3 cellular contexts compared by ENCODE assay signal in the genomic region with DNA sequence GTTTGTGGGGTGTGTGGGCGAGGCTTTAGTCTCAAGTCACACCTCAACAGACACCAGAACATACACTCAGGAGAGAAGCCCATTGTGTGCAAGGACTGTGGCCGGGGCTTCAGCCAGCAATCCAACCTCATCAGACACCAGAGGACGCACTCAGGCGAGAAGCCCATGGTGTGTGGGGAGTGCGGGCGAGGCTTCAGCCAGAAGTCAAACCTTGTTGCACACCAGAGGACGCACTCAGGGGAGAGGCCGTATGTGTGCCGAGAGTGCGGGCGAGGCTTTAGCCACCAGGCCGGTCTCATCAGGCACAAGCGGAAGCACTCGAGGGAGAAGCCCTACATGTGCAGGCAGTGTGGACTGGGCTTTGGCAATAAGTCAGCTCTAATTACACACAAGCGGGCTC.
TF ChIP-seq lines count a peak whose summit lies in the region.

No MANE protein-coding gene starts in this region.

TF ChIP-seq in GM12878, 131 proteins besides CTCF, POLR2A, EP300 and RAD21:
- TF ChIP-seq USF2 (IDR thresholded peaks at IDR 0.05; ENCODE audit: borderline replicate concordance, low read depth, low read length) (no peak), BCL3 (IDR thresholded peaks at IDR 0.05; ENCODE audit: borderline replicate concordance, insufficient read depth, low read depth, low read length, poor library complexity, severe bottlenecking) (peak; percentile 12)

TF ChIP-seq in HepG2, 621 proteins besides CTCF, POLR2A, EP300 and RAD21:
- TF ChIP-seq TBP (CRISPR knock-in tag; IDR thresholded peaks at IDR 0.05) = no peak
- TF ChIP-seq JUN (CRISPR knock-in tag; IDR thresholded peaks at IDR 0.05) = 0 out of 2 replicates have a peak, but pooled peaks have one; percentile 11
- TF ChIP-seq SP4 (CRISPR knock-in tag; IDR thresholded peaks at IDR 0.05) = peak; percentile 25; the same call in 1 of the 2 replicates
- TF ChIP-seq FOXO4 (CRISPR knock-in tag; conservative IDR thresholded peaks at IDR 0.05) = 0 out of 2 replicates have a peak, but pooled peaks have one; percentile 83
- TF ChIP-seq RBM22 (optimal IDR thresholded peaks at IDR 0.05; ENCODE audit: low read length) = peak; percentile 24
- peak; percentile 33 for TF ChIP-seq AGO2 (optimal IDR thresholded peaks at IDR 0.05; ENCODE audit: low read depth, low read length)

TF ChIP-seq in HEK293T, 16 proteins besides CTCF, POLR2A, EP300 and RAD21:
- TF ChIP-seq SP1 (IDR thresholded peaks at IDR 0.05) (no peak), HDGF (IDR thresholded peaks at IDR 0.05; ENCODE audit: borderline replicate concordance) (no peak), NFRKB (IDR thresholded peaks at IDR 0.05) (no peak)
